ENCODE assay signal across 1 cellular context in the genomic region with DNA sequence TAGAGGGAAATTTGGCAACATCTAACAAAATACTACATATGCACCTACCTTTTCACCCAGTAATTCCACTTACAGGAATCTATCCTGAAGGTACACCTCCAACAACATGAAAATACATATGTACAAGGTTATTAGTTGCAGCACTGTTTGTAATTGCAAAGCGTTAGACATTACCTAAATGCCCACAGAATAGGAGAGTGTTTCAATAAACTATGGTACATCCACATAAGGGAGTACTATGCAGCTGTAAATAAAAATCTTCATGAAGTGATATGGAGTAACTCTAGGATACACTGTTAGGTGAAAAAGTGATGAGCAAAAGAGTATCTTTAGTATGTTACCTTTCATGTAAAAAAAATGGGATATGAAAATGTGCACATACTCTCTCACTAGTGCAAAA.
TF ChIP-seq lines count a peak whose summit lies in the region.

No MANE protein-coding gene starts in this region.

TF ChIP-seq in SK-N-SH, 30 proteins besides CTCF, POLR2A, EP300 and RAD21 (continued from another document):
- TF ChIP-seq PBX3 (IDR thresholded peaks at IDR 0.05) (no peak), MEF2A (IDR thresholded peaks at IDR 0.05; ENCODE audit: borderline replicate concordance, low read depth) (no peak), MXI1 (IDR thresholded peaks at IDR 0.05; ENCODE audit: low read depth, low read length) (no peak), EZH2phosphoT487 (IDR thresholded peaks at IDR 0.05; ENCODE audit: borderline replicate concordance, low read depth) (no peak), SMC3 (IDR thresholded peaks at IDR 0.05; ENCODE audit: low read depth, low read length) (no peak), NFIC (IDR thresholded peaks at IDR 0.05; ENCODE audit: borderline replicate concordance) (no peak), FOXM1 (IDR thresholded peaks at IDR 0.05; ENCODE audit: low read depth) (no peak), ELF1 (IDR thresholded peaks at IDR 0.05) (no peak), USF2 (IDR thresholded peaks at IDR 0.05; ENCODE audit: borderline replicate concordance, low read depth, low read length) (no peak)
TF ChIP-seq in SK-N-SH: peak in this region for 0.
